Comparison of ENCODE assay signal across 22 cellular contexts in the genomic region with DNA sequence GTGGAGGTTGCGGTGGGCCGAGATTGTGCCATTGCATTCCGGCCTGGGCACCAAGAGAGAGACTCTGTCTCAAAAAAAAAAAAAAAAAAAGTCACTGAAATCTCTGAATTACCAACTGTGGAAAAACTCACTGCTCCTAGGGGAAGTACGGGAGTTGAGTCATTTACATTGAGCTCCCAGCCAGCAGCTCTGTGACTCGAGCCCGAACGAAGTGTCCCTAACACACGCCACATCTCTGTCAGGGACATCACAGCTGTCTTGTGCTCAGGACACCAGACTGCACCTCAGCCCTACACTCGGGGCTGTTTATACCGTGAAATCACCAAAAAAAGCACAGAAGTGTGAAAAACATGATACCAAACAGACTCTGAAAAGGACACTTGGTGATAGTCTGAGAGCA. TPM values are rescaled to one million over a fixed set of nuclear protein-coding genes. Genes with fewer than 3 reads are reported as not detected.
DNase-seq lines count a peak whose midpoint lies in the region; ATAC-seq and TF ChIP-seq lines count a peak whose summit lies in the region.
"Had no signal": no experiment of that assay in that cellular context is flagged by ENCODE, and none has a peak within 500 bp of the region (broad histone marks: within the 10 kb centered on the region; RNA-seq: fewer than 3 reads in every experiment).

No MANE protein-coding gene starts in this region.

- H3K27ac Mint-ChIP-seq in activated T-cell treated with anti-CD3 and anti-CD28 coated beads, Interleukin-2, amount 50 U/mL, for 72 hours = peak overlapping the region; percentile 80
- peak overlapping the region; percentile 39 for H3K27ac Mint-ChIP-seq in chondrocyte (ENCODE audit: unreplicated experiment)
- H3K27ac Mint-ChIP-seq in stimulated activated effector memory CD8-positive, alpha-beta T cell treated with anti-CD3 and anti-CD28 coated beads, Interleukin-12 subunit alpha, Interleukin-12 subunit beta, amount 100 ng/mL, for 72 hours = peak overlapping the region; percentile 91
- H3K27ac Mint-ChIP-seq: B cell, CD14-positive monocyte had no signal

- no peak for DNase-seq in activated T-cell treated with anti-CD3 and anti-CD28 coated beads, Interleukin-2, amount 50 U/mL, for 72 hours
- no peak for DNase-seq in activated T-cell treated with anti-CD3 and anti-CD28 coated beads, Interleukin-2, amount 50 U/mL, for 1 hour
- DNase-seq in IMR-90 = peak; percentile 4
- DNase-seq in chondrocyte (ENCODE audit: low spot score) = no peak
- no peak for DNase-seq in stimulated activated effector memory CD8-positive, alpha-beta T cell treated with anti-CD3 and anti-CD28 coated beads, Interleukin-12 subunit alpha, Interleukin-12 subunit beta, amount 100 ng/mL, for 72 hours (ENCODE audit: low spot score in 2 of 2)
- DNase-seq in midbrain (lab: John Stamatoyannopoulos, UW) = no peak
- no peak for DNase-seq in NCI-H146 treated with DMSO at 0.1 percent for 48 hours (lab: John Stamatoyannopoulos, UW; ENCODE audit: unreplicated experiment)
- DNase-seq: DMS53, GDM1, GOT3, KG1, NCI-H1092, NCI-H1436 treated with DMSO at 0.1 percent for 48 hours, NCI-H2029, NCI-H226, NCI-H510A treated with DMSO at 0.1 percent for 48 hours, NCI-H748 treated with DMSO at 0.1 percent for 48 hours, PC-9, SIG-M5 had no signal

- H3K18ac ChIP-seq in IMR-90 (ENCODE audit: low read depth, low read length) = no peak overlapping the region

- peak; percentile 51 to 53 for ATAC-seq in activated T-cell treated with anti-CD3 and anti-CD28 coated beads, Interleukin-2, amount 50 U/mL, for 72 hours (replicated peaks in 1 of 2)
- no peak for ATAC-seq in IMR-90 (ENCODE audit: low read depth)
- peak; percentile 49 for ATAC-seq in stimulated activated effector memory CD8-positive, alpha-beta T cell treated with anti-CD3 and anti-CD28 coated beads, Interleukin-12 subunit alpha, Interleukin-12 subunit beta, amount 100 ng/mL, for 72 hours

- no peak overlapping the region for H3K27ac ChIP-seq in IMR-90 (ENCODE audit: insufficient read depth, low read length)
- H3K27ac ChIP-seq: PC-9, RWPE1 had no signal

- H3K4ac ChIP-seq in IMR-90 (ENCODE audit: low read depth, low read length) = no peak overlapping the region

- H3K79me1 ChIP-seq in IMR-90 (ENCODE audit: low read depth in 1 of 2, low read length in 2 of 2) = no peaks in the 10 kb centered on the region

- H2BK20ac ChIP-seq in IMR-90 (ENCODE audit: low read depth, low read length) = no peak overlapping the region

- no peaks in the 10 kb centered on the region for H3K9me1 ChIP-seq in IMR-90 (ENCODE audit: insufficient read depth, low read length)

- peaks cover 54% of the 10 kb centered on the region for H3K4me1 Mint-ChIP-seq in activated T-cell treated with anti-CD3 and anti-CD28 coated beads, Interleukin-2, amount 50 U/mL, for 72 hours (ENCODE audit: low read depth)
- no peaks in the 10 kb centered on the region for H3K4me1 Mint-ChIP-seq in chondrocyte (ENCODE audit: low read depth)
- peaks cover 47% of the 10 kb centered on the region for H3K4me1 Mint-ChIP-seq in stimulated activated effector memory CD8-positive, alpha-beta T cell treated with anti-CD3 and anti-CD28 coated beads, Interleukin-12 subunit alpha, Interleukin-12 subunit beta, amount 100 ng/mL, for 72 hours

- POLR2A ChIA-PET in IMR-90 (lab: Charles Lee; ENCODE audit: unreplicated experiment) = no interaction called here

- dilution Hi-C loops in IMR-90 (cut with HindIII; ENCODE audit: low sequenced_read_pairs, unreplicated experiment) = no loop called here

- no peak overlapping the region for H3K56ac ChIP-seq in IMR-90 (ENCODE audit: extremely low read depth, insufficient read depth, low read length)

- TF ChIP-seq RAD21 in IMR-90 (IDR thresholded peaks at IDR 0.05; ENCODE audit: low read length) = no peak

- H3K4me2 ChIP-seq in IMR-90 (ENCODE audit: low read depth, low read length) = no peak overlapping the region
- H3K4me2 ChIP-seq: PC-9 had no signal

- CTCF ChIA-PET in IMR-90 (lab: Yijun Ruan, JAX) = no interaction called here

- 80% methylated on average over 3 of the region's 10 CpGs; no CpG with 5 or more reads in 1 of the 2 experiments for WGBS in IMR-90 (ENCODE audit: extremely low coverage in 2 of 2, insufficient read length in 1 of 2), 2 experiments

- H3K14ac ChIP-seq in IMR-90 (replicated peaks; ENCODE audit: low read depth, low read length) = no peak overlapping the region

- no peaks in the 10 kb centered on the region for H3K27me3 ChIP-seq in IMR-90 (ENCODE audit: control insufficient read depth, insufficient read depth, low read length)

- H3K23ac ChIP-seq in IMR-90 (ENCODE audit: low read depth, low read length) = no peak overlapping the region

- H2BK120ac ChIP-seq in IMR-90 (ENCODE audit: low read depth, low read length) = no peak overlapping the region

- H2AK5ac ChIP-seq in IMR-90 (ENCODE audit: low read depth, low read length) = no peak overlapping the region

- H3K9ac ChIP-seq in IMR-90 (ENCODE audit: low read depth, low read length) = no peak overlapping the region

- H4K20me1 ChIP-seq in IMR-90 (ENCODE audit: insufficient read depth, low read length) = no peaks in the 10 kb centered on the region

- H3K4me3 Mint-ChIP-seq in activated T-cell treated with anti-CD3 and anti-CD28 coated beads, Interleukin-2, amount 50 U/mL, for 72 hours = no peak overlapping the region
- no peak overlapping the region for H3K4me3 Mint-ChIP-seq in chondrocyte (ENCODE audit: unreplicated experiment)
- no peak overlapping the region for H3K4me3 Mint-ChIP-seq in stimulated activated effector memory CD8-positive, alpha-beta T cell treated with anti-CD3 and anti-CD28 coated beads, Interleukin-12 subunit alpha, Interleukin-12 subunit beta, amount 100 ng/mL, for 72 hours
- H3K4me3 Mint-ChIP-seq: B cell, CD14-positive monocyte had no signal

- H3K36me3 ChIP-seq in IMR-90 (ENCODE audit: control insufficient read depth, insufficient read depth, low read length) = peaks cover 48% of the 10 kb centered on the region

- intact Hi-C loops in IMR-90 (cut with micrococcal nuclease) = no loop called here

- no peak overlapping the region for H2BK15ac ChIP-seq in IMR-90 (ENCODE audit: low read depth, low read length)

- H3K36me3 Mint-ChIP-seq in activated T-cell treated with anti-CD3 and anti-CD28 coated beads, Interleukin-2, amount 50 U/mL, for 72 hours (ENCODE audit: insufficient read depth in 2 of 2) = peaks cover 17 to 55% of the 10 kb centered on the region in 2 donors
- H3K36me3 Mint-ChIP-seq in chondrocyte (ENCODE audit: low read depth) = peaks cover 48% of the 10 kb centered on the region
- peaks cover 100% of the 10 kb centered on the region for H3K36me3 Mint-ChIP-seq in stimulated activated effector memory CD8-positive, alpha-beta T cell treated with anti-CD3 and anti-CD28 coated beads, Interleukin-12 subunit alpha, Interleukin-12 subunit beta, amount 100 ng/mL, for 72 hours

- no TSS peak for BruUV-seq in IMR-90 (replicated peaks; lab: Mats Ljungman, UMichigan)

- no peak overlapping the region for H4K91ac ChIP-seq in IMR-90 (ENCODE audit: insufficient read depth, low read depth, low read length)

- TF ChIP-seq POLR2A in IMR-90 (IDR thresholded peaks at IDR 0.05; ENCODE audit: low read depth, low read length) = no peak

- H3K9me3 ChIP-seq in IMR-90 (ENCODE audit: control insufficient read depth, insufficient read depth, low read length) = no peaks in the 10 kb centered on the region

- H4K5ac ChIP-seq in IMR-90 (ENCODE audit: low read depth, low read length) = no peak overlapping the region

- in situ Hi-C loops in IMR-90 (cut with MboI; ENCODE audit: low sequenced_read_pairs) = no loop called here

- H4K8ac ChIP-seq in IMR-90 (ENCODE audit: low read depth in 2 of 2, low read length in 2 of 2) = no peak overlapping the region

- no peak for TF ChIP-seq CTCF in IMR-90 (conservative IDR thresholded peaks at IDR 0.05; ENCODE audit: low read depth, low read length)
- TF ChIP-seq CTCF in chondrocyte (IDR thresholded peaks at IDR 0.05) = no peak

- no peaks in the 10 kb centered on the region for H3K27me3 Mint-ChIP-seq in activated T-cell treated with anti-CD3 and anti-CD28 coated beads, Interleukin-2, amount 50 U/mL, for 72 hours (ENCODE audit: low read depth)
- no peaks in the 10 kb centered on the region for H3K27me3 Mint-ChIP-seq in chondrocyte (ENCODE audit: low read depth)
- H3K27me3 Mint-ChIP-seq: B cell had no signal

- H2AK9ac ChIP-seq in IMR-90 (replicated peaks; ENCODE audit: low read depth, low read length, poor library complexity) = no peak overlapping the region

- no peaks in the 10 kb centered on the region for H3K4me1 ChIP-seq in IMR-90 (ENCODE audit: control insufficient read depth, insufficient read depth, low read length)

- no peak overlapping the region for H2AFZ ChIP-seq in IMR-90 (replicated peaks; ENCODE audit: low read length, poor library complexity)
- H2AFZ ChIP-seq: PC-9 had no signal

- no peak overlapping the region for H3K4me3 ChIP-seq in IMR-90 (ENCODE audit: insufficient read depth, low read depth, low read length)
- H3K4me3 ChIP-seq: PC-9 had no signal

- no peak overlapping the region for H2BK5ac ChIP-seq in IMR-90 (ENCODE audit: low read depth, low read length, poor library complexity, severe bottlenecking)

- no peaks in the 10 kb centered on the region for H3K9me3 Mint-ChIP-seq in activated T-cell treated with anti-CD3 and anti-CD28 coated beads, Interleukin-2, amount 50 U/mL, for 72 hours
- no peaks in the 10 kb centered on the region for H3K9me3 Mint-ChIP-seq in chondrocyte (ENCODE audit: low read depth)
- no peaks in the 10 kb centered on the region for H3K9me3 Mint-ChIP-seq in stimulated activated effector memory CD8-positive, alpha-beta T cell treated with anti-CD3 and anti-CD28 coated beads, Interleukin-12 subunit alpha, Interleukin-12 subunit beta, amount 100 ng/mL, for 72 hours

RNA-seq across cellular contexts. Expression of a gene that starts 21.1 kb away (rescaled TPM):
- total RNA-seq in activated T-cell treated with anti-CD3 and anti-CD28 coated beads, Interleukin-2, amount 50 U/mL, for 72 hours = 100 to 1,000 TPM; 125 to 140 TPM
- total RNA-seq in IMR-90 (2012; rRNA removed) = 27.2 and 41.0 TPM in 2 replicates
- polyA plus RNA-seq in IMR-90 (2012; rRNA removed) = 14.7 and 18.5 TPM in 2 replicates
- polyA plus RNA-seq in IMR-90 (2012; cell fraction: cytosol; rRNA removed) = 3.8 and 5.3 TPM in 2 replicates
- 23.9 and 45.1 TPM in 2 replicates for polyA plus RNA-seq in IMR-90 (2012; cell fraction: nucleus; rRNA removed; ENCODE audit: low replicate concordance)
- 29.6 to 39.5 TPM (median 32.7 TPM) in 3 replicates for total RNA-seq in chondrocyte

RNA-seq across cellular contexts. Expression of a gene that starts 28.9 kb away (rescaled TPM):
- under 1 TPM; 0.44 to 0.46 TPM for total RNA-seq in activated T-cell treated with anti-CD3 and anti-CD28 coated beads, Interleukin-2, amount 50 U/mL, for 72 hours
- 0.18 and 0.28 TPM in 2 replicates for total RNA-seq in IMR-90 (2012; rRNA removed)
- 0.22 TPM in 2 replicates for polyA plus RNA-seq in IMR-90 (2012; rRNA removed)
- 0.16 and 0.18 TPM in 2 replicates for polyA plus RNA-seq in IMR-90 (2012; cell fraction: cytosol; rRNA removed)
- 0.45 and 0.58 TPM in 2 replicates for polyA plus RNA-seq in IMR-90 (2012; cell fraction: nucleus; rRNA removed; ENCODE audit: low replicate concordance)
- total RNA-seq in chondrocyte = 0.46 to 1.2 TPM (median 0.95 TPM) in 3 replicates
- total RNA-seq: PC-9 had no signal
- polyA plus RNA-seq: CD14-positive monocyte had no signal

Comparison
In these comparisons a context has a peak if more than half of its experiments do, and no peak if none do; other contexts are left out.
1. H3K27ac Mint-ChIP-seq: peak in every context shown above with its lines; median percentile 91 in stimulated activated effector memory CD8-positive, alpha-beta T cell treated with anti-CD3 and anti-CD28 coated beads, Interleukin-12 subunit alpha, Interleukin-12 subunit beta, amount 100 ng/mL, for 72 hours; 80 in activated T-cell treated with anti-CD3 and anti-CD28 coated beads, Interleukin-2, amount 50 U/mL, for 72 hours; 39 in chondrocyte.